ENCODE assay signal across 10 cellular contexts in genomic region chr15:90232196-90232595, GRCh38. TPM values are rescaled to one million over a fixed set of nuclear protein-coding genes. Genes with fewer than 3 reads are reported as not detected.
A peak's percentile ranks its signal among the peaks of the same experiment; 100 is the strongest.
DNase-seq lines count a peak whose midpoint lies in the region; ATAC-seq and TF ChIP-seq lines count a peak whose summit lies in the region.
"Had no signal": no experiment of that assay in that cellular context is flagged by ENCODE, and none has a peak within 500 bp of the region (broad histone marks: within the 10 kb centered on the region; RNA-seq: fewer than 3 reads in every experiment).

No MANE protein-coding gene starts in this region.

- CTCF ChIA-PET in activated CD4-positive, alpha-beta T cell treated with anti-CD3 and anti-CD28 coated beads for 36 hours (lab: Charles Lee): interaction anchor here (0.6 to 3.0 kb wide), 8 partner anchors 10 to 199 kb away, joined by 3 to 13 read pairs (median 4); no protein-coding TSS in a partner anchor

- POLR2A ChIA-PET in activated CD4-positive, alpha-beta T cell treated with anti-CD3 and anti-CD28 coated beads for 36 hours (lab: Charles Lee): interaction anchor here (0.6 to 1.3 kb wide), 3 partner anchors 11 to 338 kb away, joined by 3 to 4 read pairs (median 3); partner anchors contain the start of gene AP3S2

- TF ChIP-seq CTCF in fibroblast of mammary gland (conservative IDR thresholded peaks at IDR 0.05; ENCODE audit: control insufficient read depth, insufficient read depth, low read depth, low read length) (no peak), omental fat pad (IDR thresholded peaks at IDR 0.05) (no peak)

- peak; percentile 50 for DNase-seq in activated CD4-positive, alpha-beta T cell treated with anti-CD3 and anti-CD28 coated beads for 36 hours
- no peak for DNase-seq in activated CD4-positive, alpha-beta T cell treated with anti-CD3 and anti-CD28 coated beads, Interleukin-2, amount 50 U/mL, for 1 hour
- DNase-seq in T-helper 2 cell treated with Interferon-gamma antibody and Interleukin-4, amounts not matched to agents 5 μg/mL and 100 μg/mL, for 36 hours (ENCODE audit: low spot score): no peak
- peak; percentile 15 for DNase-seq in fibroblast of mammary gland (ENCODE audit: low read depth)
- DNase-seq in stimulated activated naive CD8-positive, alpha-beta T cell treated with anti-CD3 and anti-CD28 coated beads, Interleukin-15, amount 100 ng/mL, for 72 hours: no peak
- DNase-seq in omental fat pad (ENCODE audit: low spot score): no peak
- DNase-seq: NCI-H1105 treated with DMSO at 0.1 percent for 48 hours had no signal

- no peaks in the 10 kb centered on the region for H3K9me3 Mint-ChIP-seq in activated CD4-positive, alpha-beta T cell treated with anti-CD3 and anti-CD28 coated beads for 36 hours (ENCODE audit: low read depth)
- no peaks in the 10 kb centered on the region for H3K9me3 Mint-ChIP-seq in T-helper 2 cell treated with Interferon-gamma antibody and Interleukin-4, amounts not matched to agents 5 μg/mL and 100 μg/mL, for 36 hours
- H3K9me3 Mint-ChIP-seq in stimulated activated naive CD8-positive, alpha-beta T cell treated with anti-CD3 and anti-CD28 coated beads, Interleukin-15, amount 100 ng/mL, for 72 hours: no peaks in the 10 kb centered on the region

- H3K27ac Mint-ChIP-seq in activated CD4-positive, alpha-beta T cell treated with anti-CD3 and anti-CD28 coated beads for 36 hours: peak overlapping the region; percentile 97
- peak overlapping the region; percentile 95 for H3K27ac Mint-ChIP-seq in T-helper 2 cell treated with Interferon-gamma antibody and Interleukin-4, amounts not matched to agents 5 μg/mL and 100 μg/mL, for 36 hours
- H3K27ac Mint-ChIP-seq in stimulated activated naive CD8-positive, alpha-beta T cell treated with anti-CD3 and anti-CD28 coated beads, Interleukin-15, amount 100 ng/mL, for 72 hours: peak overlapping the region; percentile 34 to 35

- peak; percentile 7 for ATAC-seq in activated CD4-positive, alpha-beta T cell treated with anti-CD3 and anti-CD28 coated beads for 36 hours
- no peak for ATAC-seq in stimulated activated naive CD8-positive, alpha-beta T cell treated with anti-CD3 and anti-CD28 coated beads, Interleukin-15, amount 100 ng/mL, for 72 hours
- ATAC-seq in omental fat pad (ENCODE audit: low FRiP score): no peak
- ATAC-seq in GM19351 (IDR thresholded peaks at IDR 0.05; ENCODE audit: unreplicated experiment): no peak
- no peak for ATAC-seq in HG03175 (IDR thresholded peaks at IDR 0.05; ENCODE audit: unreplicated experiment)

- peak overlapping the region; percentile 99 for H3K4me3 Mint-ChIP-seq in activated CD4-positive, alpha-beta T cell treated with anti-CD3 and anti-CD28 coated beads for 36 hours
- H3K4me3 Mint-ChIP-seq in T-helper 2 cell treated with Interferon-gamma antibody and Interleukin-4, amounts not matched to agents 5 μg/mL and 100 μg/mL, for 36 hours: peak overlapping the region; percentile 96
- H3K4me3 Mint-ChIP-seq in stimulated activated naive CD8-positive, alpha-beta T cell treated with anti-CD3 and anti-CD28 coated beads, Interleukin-15, amount 100 ng/mL, for 72 hours: peak overlapping the region; percentile 89 to 93

- H3K27me3 Mint-ChIP-seq in activated CD4-positive, alpha-beta T cell treated with anti-CD3 and anti-CD28 coated beads for 36 hours: no peaks in the 10 kb centered on the region
- H3K27me3 Mint-ChIP-seq in T-helper 2 cell treated with Interferon-gamma antibody and Interleukin-4, amounts not matched to agents 5 μg/mL and 100 μg/mL, for 36 hours (ENCODE audit: low read depth): no peaks in the 10 kb centered on the region
- no peaks in the 10 kb centered on the region for H3K27me3 Mint-ChIP-seq in stimulated activated naive CD8-positive, alpha-beta T cell treated with anti-CD3 and anti-CD28 coated beads, Interleukin-15, amount 100 ng/mL, for 72 hours

- intact Hi-C loops in activated CD4-positive, alpha-beta T cell treated with anti-CD3 and anti-CD28 coated beads for 36 hours (cut with DNase I, micrococcal nuclease): loop anchor here (5.0 kb wide), 4 partner anchors 130 to 540 kb away; partner anchors contain the start of genes IDH2 (in 1 of the 2), PEX11A (in 1 of the 2), WDR93 (in 1 of the 2) and ZNF710 (in 1 of the 2)

- peaks cover 44% of the 10 kb centered on the region for H3K36me3 Mint-ChIP-seq in activated CD4-positive, alpha-beta T cell treated with anti-CD3 and anti-CD28 coated beads for 36 hours (ENCODE audit: low read depth)
- peaks cover 45% of the 10 kb centered on the region for H3K36me3 Mint-ChIP-seq in T-helper 2 cell treated with Interferon-gamma antibody and Interleukin-4, amounts not matched to agents 5 μg/mL and 100 μg/mL, for 36 hours (ENCODE audit: low read depth)

- H3K4me1 Mint-ChIP-seq in activated CD4-positive, alpha-beta T cell treated with anti-CD3 and anti-CD28 coated beads for 36 hours: peaks cover 46% of the 10 kb centered on the region
- peaks cover 36% of the 10 kb centered on the region for H3K4me1 Mint-ChIP-seq in T-helper 2 cell treated with Interferon-gamma antibody and Interleukin-4, amounts not matched to agents 5 μg/mL and 100 μg/mL, for 36 hours (ENCODE audit: low read depth)
- peaks cover 59% of the 10 kb centered on the region for H3K4me1 Mint-ChIP-seq in stimulated activated naive CD8-positive, alpha-beta T cell treated with anti-CD3 and anti-CD28 coated beads, Interleukin-15, amount 100 ng/mL, for 72 hours

- H3K4me3 ChIP-seq in fibroblast of mammary gland (ENCODE audit: control insufficient read depth, low read depth, low read length): no peak overlapping the region

RNA-seq across cellular contexts. Expression of gene CIB1, which starts 1.5 kb away (rescaled TPM):
- 100 to 1,000 TPM; 135 to 140 TPM for total RNA-seq in activated CD4-positive, alpha-beta T cell treated with anti-CD3 and anti-CD28 coated beads for 36 hours
- total RNA-seq in omental fat pad: 10 to 100 TPM; 27.9 to 48.3 (median 34.5) TPM

RNA-seq across cellular contexts. Expression of gene GDPGP1, which starts 1.8 kb away (rescaled TPM):
- total RNA-seq in activated CD4-positive, alpha-beta T cell treated with anti-CD3 and anti-CD28 coated beads for 36 hours: 1 to 10 TPM; 5.6 to 6.6 TPM
- total RNA-seq in omental fat pad: 1 to 10 TPM; 4.2 to 8.0 (median 5.2) TPM

RNA-seq across cellular contexts. Expression of gene TTLL13, which starts 17.2 kb away (rescaled TPM):
- under 1 TPM; 0.39 to 0.46 TPM for total RNA-seq in activated CD4-positive, alpha-beta T cell treated with anti-CD3 and anti-CD28 coated beads for 36 hours
- total RNA-seq in omental fat pad: not detected
- total RNA-seq: glomerular endothelial cell had no signal

RNA-seq across cellular contexts. Expression of gene SEMA4B, which starts 31.1 kb away (rescaled TPM):
- total RNA-seq in activated CD4-positive, alpha-beta T cell treated with anti-CD3 and anti-CD28 coated beads for 36 hours: 10 to 100 TPM; 12.5 to 15.8 TPM
- total RNA-seq in omental fat pad: 10 to 100 TPM in 3 of 4 donors, 1 to 10 TPM in 1; 9.3 to 24.4 (median 17.6) TPM

RNA-seq across cellular contexts. Expression of gene NGRN, which starts 33.3 kb away (rescaled TPM):
- 10 to 100 TPM; 22.0 to 23.9 TPM for total RNA-seq in activated CD4-positive, alpha-beta T cell treated with anti-CD3 and anti-CD28 coated beads for 36 hours
- total RNA-seq in omental fat pad: 10 to 100 TPM; 55.5 to 81.7 (median 71.6) TPM

Comparison
In these comparisons a context has a peak if more than half of its experiments do, and no peak if none do; other contexts are left out.
1. DNase-seq: peak in activated CD4-positive, alpha-beta T cell treated with anti-CD3 and anti-CD28 coated beads for 36 hours (single experiment) and fibroblast of mammary gland (single experiment); none in activated CD4-positive, alpha-beta T cell treated with anti-CD3 and anti-CD28 coated beads, Interleukin-2, amount 50 U/mL, for 1 hour (single experiment), T-helper 2 cell treated with Interferon-gamma antibody and Interleukin-4, amounts not matched to agents 5 μg/mL and 100 μg/mL, for 36 hours (single experiment), stimulated activated naive CD8-positive, alpha-beta T cell treated with anti-CD3 and anti-CD28 coated beads, Interleukin-15, amount 100 ng/mL, for 72 hours (0 of 2) and omental fat pad (single experiment).
2. H3K27ac Mint-ChIP-seq: peak in every context shown above with its lines; median percentile 97 in activated CD4-positive, alpha-beta T cell treated with anti-CD3 and anti-CD28 coated beads for 36 hours; 95 in T-helper 2 cell treated with Interferon-gamma antibody and Interleukin-4, amounts not matched to agents 5 μg/mL and 100 μg/mL, for 36 hours; 34 in stimulated activated naive CD8-positive, alpha-beta T cell treated with anti-CD3 and anti-CD28 coated beads, Interleukin-15, amount 100 ng/mL, for 72 hours.
3. Peak in every context shown above with its lines, with median percentiles within 50 percentile points of each other: H3K4me3 Mint-ChIP-seq.